In genomic region chr7:16644987-16645592, GRCh38 we compare ENCODE assay signal across 1 cellular context.
TF ChIP-seq lines count a peak whose summit lies in the region.

No MANE protein-coding gene starts in this region.

TF ChIP-seq in K562, 482 proteins besides CTCF, POLR2A, EP300 and RAD21 (continued from another document and continues in another):
- TF ChIP-seq E2F8 (IDR thresholded peaks at IDR 0.05; ENCODE audit: low read depth, partially characterized antibody) (no peak), NCOR1 (IDR thresholded peaks at IDR 0.05) (no peak), MAFK (IDR thresholded peaks at IDR 0.05; ENCODE audit: low read length) (no peak), POLR2B (IDR thresholded peaks at IDR 0.05; ENCODE audit: low read depth, partially characterized antibody) (peak; percentile 50), KDM5B (IDR thresholded peaks at IDR 0.05; ENCODE audit: insufficient replicate concordance, low read depth, low read length) (no peak), DDX20 (tag; IDR thresholded peaks at IDR 0.05; ENCODE audit: low read depth) (no peak), SIN3B (IDR thresholded peaks at IDR 0.05; ENCODE audit: low read depth) (no peak), SUPT5H (IDR thresholded peaks at IDR 0.05) (peak; percentile 2; the same call in 1 of the 2 replicates), ZBED1 (IDR thresholded peaks at IDR 0.05) (no peak), ZNF280B (CRISPR knock-in tag; IDR thresholded peaks at IDR 0.05) (no peak), ZNF79 (CRISPR knock-in tag; IDR thresholded peaks at IDR 0.05; ENCODE audit: low read depth) (no peak), TAF9B (IDR thresholded peaks at IDR 0.05; ENCODE audit: partially characterized antibody) (peak; percentile 39), GABPB1 (CRISPR knock-in tag; IDR thresholded peaks at IDR 0.05) (no peak), USF1 (CRISPR knock-in tag; IDR thresholded peaks at IDR 0.05) (no peak), C11orf30 (IDR thresholded peaks at IDR 0.05; ENCODE audit: low read depth) (no peak), RNF2 (IDR thresholded peaks at IDR 0.05) (peak; percentile 4; the same call in 1 of the 2 replicates), SOX6 (IDR thresholded peaks at IDR 0.05) (no peak), EP400 (IDR thresholded peaks at IDR 0.05) (peak; percentile 49; the same call in 1 of the 2 replicates), STAT6 (CRISPR knock-in tag; IDR thresholded peaks at IDR 0.05) (no peak), HIVEP1 (CRISPR knock-in tag; IDR thresholded peaks at IDR 0.05) (no peak), ARHGAP35 (IDR thresholded peaks at IDR 0.05; ENCODE audit: partially characterized antibody) (no peak), FOXM1 (IDR thresholded peaks at IDR 0.05; ENCODE audit: low read depth) (no peak), FOXM1 (CRISPR knock-in tag; IDR thresholded peaks at IDR 0.05; ENCODE audit: low read depth) (no peak), BCL6 (CRISPR knock-in tag; IDR thresholded peaks at IDR 0.05) (no peak), BACH1 (tag; IDR thresholded peaks at IDR 0.05) (no peak), ZNF431 (CRISPR knock-in tag; IDR thresholded peaks at IDR 0.05) (no peak), MYC (IDR thresholded peaks at IDR 0.05; ENCODE audit: low read depth, low read length) (no peak), MYC (CRISPR knock-in tag; IDR thresholded peaks at IDR 0.05; ENCODE audit: borderline replicate concordance, low read depth) (0 out of 2 replicates have a peak, but pooled peaks have one; percentile 46), ETS1 (conservative IDR thresholded peaks at IDR 0.05; ENCODE audit: control insufficient read depth, low read depth, low read length) (peak; percentile 25; the same call in 1 of the 2 replicates), GATAD2A (IDR thresholded peaks at IDR 0.05) (peak; percentile 66; the same call in 1 of the 2 replicates), NR0B1 (IDR thresholded peaks at IDR 0.05; ENCODE audit: partially characterized antibody) (no peak), FOXP4 (CRISPR knock-in tag; IDR thresholded peaks at IDR 0.05; ENCODE audit: borderline replicate concordance) (no peak), CGGBP1 (CRISPR knock-in tag; IDR thresholded peaks at IDR 0.05) (no peak), ZFX (CRISPR knock-in tag; IDR thresholded peaks at IDR 0.05) (peak; percentile 80), STAT5A (IDR thresholded peaks at IDR 0.05; ENCODE audit: borderline replicate concordance, low read length) (no peak)
- TF ChIP-seq, protein P1, sequence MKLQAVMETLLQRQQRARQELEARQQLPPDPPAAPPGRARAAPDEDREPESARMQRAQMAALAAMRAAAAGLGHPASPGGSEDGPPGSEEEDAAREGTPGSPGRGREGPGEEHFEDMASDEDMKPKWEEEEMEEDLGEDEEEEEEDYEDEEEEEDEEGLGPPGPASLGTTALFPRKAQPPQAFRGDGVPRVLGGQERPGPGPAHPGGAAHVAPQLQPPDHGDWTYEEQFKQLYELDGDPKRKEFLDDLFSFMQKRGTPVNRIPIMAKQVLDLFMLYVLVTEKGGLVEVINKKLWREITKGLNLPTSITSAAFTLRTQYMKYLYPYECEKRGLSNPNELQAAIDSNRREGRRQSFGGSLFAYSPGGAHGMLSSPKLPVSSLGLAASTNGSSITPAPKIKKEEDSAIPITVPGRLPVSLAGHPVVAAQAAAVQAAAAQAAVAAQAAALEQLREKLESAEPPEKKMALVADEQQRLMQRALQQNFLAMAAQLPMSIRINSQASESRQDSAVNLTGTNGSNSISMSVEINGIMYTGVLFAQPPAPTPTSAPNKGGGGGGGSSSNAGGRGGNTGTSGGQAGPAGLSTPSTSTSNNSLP (IDR thresholded peaks at IDR 0.05; ENCODE audit: borderline replicate concordance, low read depth, low read length) = no peak
- TF ChIP-seq, protein P2, sequence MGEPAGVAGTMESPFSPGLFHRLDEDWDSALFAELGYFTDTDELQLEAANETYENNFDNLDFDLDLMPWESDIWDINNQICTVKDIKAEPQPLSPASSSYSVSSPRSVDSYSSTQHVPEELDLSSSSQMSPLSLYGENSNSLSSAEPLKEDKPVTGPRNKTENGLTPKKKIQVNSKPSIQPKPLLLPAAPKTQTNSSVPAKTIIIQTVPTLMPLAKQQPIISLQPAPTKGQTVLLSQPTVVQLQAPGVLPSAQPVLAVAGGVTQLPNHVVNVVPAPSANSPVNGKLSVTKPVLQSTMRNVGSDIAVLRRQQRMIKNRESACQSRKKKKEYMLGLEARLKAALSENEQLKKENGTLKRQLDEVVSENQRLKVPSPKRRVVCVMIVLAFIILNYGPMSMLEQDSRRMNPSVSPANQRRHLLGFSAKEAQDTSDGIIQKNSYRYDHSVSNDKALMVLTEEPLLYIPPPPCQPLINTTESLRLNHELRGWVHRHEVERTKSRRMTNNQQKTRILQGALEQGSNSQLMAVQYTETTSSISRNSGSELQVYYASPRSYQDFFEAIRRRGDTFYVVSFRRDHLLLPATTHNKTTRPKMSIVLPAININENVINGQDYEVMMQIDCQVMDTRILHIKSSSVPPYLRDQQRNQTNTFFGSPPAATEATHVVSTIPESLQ (CRISPR knock-in tag; IDR thresholded peaks at IDR 0.05) = no peak
